ENCODE assay signal across 15 cellular contexts in genomic region chr19:6010107-6010506, GRCh38. TPM values are rescaled to one million over a fixed set of nuclear protein-coding genes. Genes with fewer than 3 reads are reported as not detected.
A peak's percentile ranks its signal among the peaks of the same experiment; 100 is the strongest.
DNase-seq lines count a peak whose midpoint lies in the region; ATAC-seq, FAIRE-seq and TF ChIP-seq lines count a peak whose summit lies in the region.
"Had no signal": no experiment of that assay in that cellular context is flagged by ENCODE, and none has a peak within 500 bp of the region (broad histone marks: within the 10 kb centered on the region; RNA-seq: fewer than 3 reads in every experiment).

No MANE protein-coding gene starts in this region.

- TF ChIP-seq CTCF in kidney (IDR thresholded peaks at IDR 0.05; ENCODE audit: borderline replicate concordance, extremely low read depth, insufficient read depth) (no peak), osteoblast (IDR thresholded peaks at IDR 0.05; ENCODE audit: extremely low read depth, low read depth, low read length) (no peak)

- ATAC-seq in Right ventricle myocardium superior (ENCODE audit: poor library complexity) (no peak), Right ventricle myocardium inferior (no peak), HG03025 (IDR thresholded peaks at IDR 0.05; ENCODE audit: low FRiP score, unreplicated experiment) (no peak)

- no peak overlapping the region for H3K9ac ChIP-seq in kidney (ENCODE audit: low read length in 2 of 2)
- H3K9ac ChIP-seq: BLaER1 treated with 17β-estradiol and CSF1 and Interleukin-3, amounts not matched to agents 10 nM and 100 nM had no signal

- H3K36me3 ChIP-seq in kidney (ENCODE audit: control insufficient read depth in 1 of 2, insufficient read depth in 2 of 2, low read length in 2 of 2) (no peaks in the 10 kb centered on the region), osteoblast (ENCODE audit: insufficient read depth, low read length) (no peaks in the 10 kb centered on the region)
- H3K36me3 ChIP-seq: BLaER1 treated with 17β-estradiol and CSF1 and Interleukin-3, amounts not matched to agents 10 nM and 100 nM had no signal

- H3K9me3 ChIP-seq in kidney (ENCODE audit: control insufficient read depth in 1 of 2, low read length in 2 of 2) (no peaks in the 10 kb centered on the region), osteoblast (ENCODE audit: low read depth, low read length) (no peaks in the 10 kb centered on the region)
- H3K9me3 ChIP-seq: BLaER1 treated with 17β-estradiol and CSF1 and Interleukin-3, amounts not matched to agents 10 nM and 100 nM had no signal

- peak; percentile 9 for DNase-seq in Right ventricle myocardium superior
- DNase-seq in Right ventricle myocardium inferior (ENCODE audit: missing footprints): no peak
- DNase-seq in kidney: peak; percentile 35
- peak; percentile 78 for DNase-seq in osteoblast (ENCODE audit: insufficient read length, low spot score, missing footprints)
- no peak for DNase-seq in mesenteric fat pad (ENCODE audit: low spot score)
- DNase-seq in NCI-H2196 (lab: John Stamatoyannopoulos, UW; ENCODE audit: unreplicated experiment): no peak
- DNase-seq: ACHN; CD4-positive, CD25-positive, alpha-beta regulatory T cell; DMS53; GF-D8; HCEC 1CT had no signal

- no peak overlapping the region for H3K4me2 ChIP-seq in osteoblast (ENCODE audit: insufficient read depth, low read length)
- H3K4me2 ChIP-seq: BLaER1 treated with 17β-estradiol and CSF1 and Interleukin-3, amounts not matched to agents 10 nM and 100 nM had no signal

- intact Hi-C loops in Right ventricle myocardium superior (cut with DNase I) (no loop called here), Right ventricle myocardium inferior (cut with DNase I) (no loop called here), kidney (cut with DNase I) (no loop called here)

- H2AFZ ChIP-seq in osteoblast (ENCODE audit: low read length): no peak overlapping the region

- no peak overlapping the region for H3K4me3 ChIP-seq in kidney (ENCODE audit: low read length in 2 of 2)
- no peak overlapping the region for H3K4me3 ChIP-seq in osteoblast (ENCODE audit: insufficient read depth, low read length)
- H3K4me3 ChIP-seq: BLaER1 treated with 17β-estradiol and CSF1 and Interleukin-3, amounts not matched to agents 10 nM and 100 nM had no signal

- no peaks in the 10 kb centered on the region for H3K27me3 ChIP-seq in osteoblast (ENCODE audit: insufficient read depth, low read length)
- H3K27me3 ChIP-seq: BLaER1 treated with 17β-estradiol and CSF1 and Interleukin-3, amounts not matched to agents 10 nM and 100 nM had no signal

- no peaks in the 10 kb centered on the region for H3K79me2 ChIP-seq in osteoblast (ENCODE audit: insufficient read depth, low read length)

- no peak for FAIRE-seq in kidney (lab: Jason Lieb, UNC)
- FAIRE-seq: H1 had no signal

- no peaks in the 10 kb centered on the region for H4K20me1 ChIP-seq in osteoblast (ENCODE audit: insufficient read depth, low read length)
- H4K20me1 ChIP-seq: BLaER1 treated with 17β-estradiol and CSF1 and Interleukin-3, amounts not matched to agents 10 nM and 100 nM had no signal

- no peak overlapping the region for H3K27ac ChIP-seq in kidney (ENCODE audit: low read depth in 2 of 2, low read length in 2 of 2)
- no peak overlapping the region for H3K27ac ChIP-seq in osteoblast (ENCODE audit: low read depth, low read length)
- H3K27ac ChIP-seq: 22Rv1 had no signal

- H3K4me1 ChIP-seq in kidney (ENCODE audit: control insufficient read depth in 1 of 2, insufficient read depth in 1 of 2, low read depth in 1 of 2, low read length in 2 of 2) (no peaks in the 10 kb centered on the region), osteoblast (ENCODE audit: insufficient read depth, low read length) (no peaks in the 10 kb centered on the region)

RNA-seq across cellular contexts. Expression of gene RANBP3, which starts 32.2 kb away (rescaled TPM):
- 57.4 TPM for total RNA-seq in Right ventricle myocardium superior
- 65.6 TPM for total RNA-seq in Right ventricle myocardium inferior
- 69.7 TPM for total RNA-seq in kidney
- polyA plus RNA-seq in kidney (ENCODE audit: insufficient read depth, low read depth, low replicate concordance): 33.7 TPM
- total RNA-seq in osteoblast: 40.5 and 42.1 TPM in 2 replicates
- 56.7 TPM for total RNA-seq in mesenteric fat pad

Comparison
In these comparisons a context has a peak if more than half of its experiments do, and no peak if none do; other contexts are left out.
1. DNase-seq: peak in Right ventricle myocardium superior (single experiment), kidney (single experiment) and osteoblast (single experiment); none in Right ventricle myocardium inferior (single experiment), mesenteric fat pad (single experiment) and NCI-H2196 (single experiment).